ENCODE assay signal across 9 cellular contexts in genomic region chr2:102166189-102166845, GRCh38. TPM values are rescaled to one million over a fixed set of nuclear protein-coding genes. Genes with fewer than 3 reads are reported as not detected.
DNase-seq lines count a peak whose midpoint lies in the region; ATAC-seq and TF ChIP-seq lines count a peak whose summit lies in the region.
"Had no signal": no experiment of that assay in that cellular context is flagged by ENCODE, and none has a peak within 500 bp of the region (broad histone marks: within the 10 kb centered on the region; RNA-seq: fewer than 3 reads in every experiment).

No MANE protein-coding gene starts in this region.

- intact Hi-C loops in Calu3 (cut with micrococcal nuclease; ENCODE audit: unreplicated experiment) (loop anchor here (1.0 to 5.0 kb wide), 2 partner anchors 146 to 284 kb away; no protein-coding TSS in a partner anchor), esophagus muscularis mucosa (cut with DNase I) (loop anchor here (2.0 kb wide), 1 partner anchor 146 kb away; no protein-coding TSS in a partner anchor)

- no peaks in the 10 kb centered on the region for H3K27me3 ChIP-seq in esophagus muscularis mucosa

- DNase-seq in Calu3 (peak; percentile 34), OCI-M1 (lab: John Stamatoyannopoulos, UW) (peak; percentile 53), esophagus muscularis mucosa (ENCODE audit: extremely low spot score) (no peak), omental fat pad (ENCODE audit: low spot score) (no peak), HPDE6-E6E7 (ENCODE audit: extremely low spot score) (no peak), 8988T (no peak), activated gamma-delta T cell (lab: John Stamatoyannopoulos, UW) (no peak)
- no peak for DNase-seq in stimulated activated effector memory CD8-positive, alpha-beta T cell treated with anti-CD3 and anti-CD28 coated beads, Interleukin-12 subunit alpha, Interleukin-12 subunit beta, amount 100 ng/mL, for 72 hours (ENCODE audit: low spot score in 2 of 2)

- H3K27ac Mint-ChIP-seq in Calu3 (ENCODE audit: unreplicated experiment) = no peak overlapping the region
- no peak overlapping the region for H3K27ac Mint-ChIP-seq in stimulated activated effector memory CD8-positive, alpha-beta T cell treated with anti-CD3 and anti-CD28 coated beads, Interleukin-12 subunit alpha, Interleukin-12 subunit beta, amount 100 ng/mL, for 72 hours

- TF ChIP-seq EP300 in esophagus muscularis mucosa (IDR thresholded peaks at IDR 0.05) = no peak

- no TSS peak for BruUV-seq in Calu3 (replicated peaks; lab: Mats Ljungman, UMichigan)

- no peaks in the 10 kb centered on the region for H3K4me1 Mint-ChIP-seq in Calu3 (ENCODE audit: low read depth, unreplicated experiment)
- H3K4me1 Mint-ChIP-seq in stimulated activated effector memory CD8-positive, alpha-beta T cell treated with anti-CD3 and anti-CD28 coated beads, Interleukin-12 subunit alpha, Interleukin-12 subunit beta, amount 100 ng/mL, for 72 hours = no peaks in the 10 kb centered on the region

- H3K27ac ChIP-seq in esophagus muscularis mucosa (replicated peaks in 1 of 4) = no peak overlapping the region

- no peaks in the 10 kb centered on the region for H3K27me3 Mint-ChIP-seq in Calu3 (ENCODE audit: unreplicated experiment)

- H3K4me3 Mint-ChIP-seq in Calu3 (ENCODE audit: low read depth, unreplicated experiment) = no peak overlapping the region
- no peak overlapping the region for H3K4me3 Mint-ChIP-seq in stimulated activated effector memory CD8-positive, alpha-beta T cell treated with anti-CD3 and anti-CD28 coated beads, Interleukin-12 subunit alpha, Interleukin-12 subunit beta, amount 100 ng/mL, for 72 hours

- no peak for TF ChIP-seq POLR2A in esophagus muscularis mucosa (IDR thresholded peaks at IDR 0.05; ENCODE audit: low read depth)

- H3K9me3 Mint-ChIP-seq in Calu3 (ENCODE audit: low read depth, unreplicated experiment) = no peaks in the 10 kb centered on the region
- H3K9me3 Mint-ChIP-seq in stimulated activated effector memory CD8-positive, alpha-beta T cell treated with anti-CD3 and anti-CD28 coated beads, Interleukin-12 subunit alpha, Interleukin-12 subunit beta, amount 100 ng/mL, for 72 hours = no peaks in the 10 kb centered on the region

- no peak overlapping the region for H3K4me3 ChIP-seq in esophagus muscularis mucosa

- H3K9me3 ChIP-seq in esophagus muscularis mucosa = no peaks in the 10 kb centered on the region

- H3K4me1 ChIP-seq in esophagus muscularis mucosa = peaks cover 0 to 10% (median 3%) of the 10 kb centered on the region in 4 donors

- TF ChIP-seq CTCF in Calu3 (IDR thresholded peaks at IDR 0.05; ENCODE audit: unreplicated experiment) (peak; percentile 33), esophagus muscularis mucosa (IDR thresholded peaks at IDR 0.05) (peak; percentile 42 to 67 (median 65)), omental fat pad (IDR thresholded peaks at IDR 0.05) (no peak)

- WGBS in esophagus muscularis mucosa = 31% methylated on average over 4 of the region's 4 CpGs

- CTCF ChIA-PET in Calu3 (lab: Charles Lee) = interaction anchor here (0.6 to 2.4 kb wide), 12 partner anchors 21 to 282 kb away, joined by 3 to 27 read pairs (median 6); partner anchors contain the start of genes IL1R1 and IL1RL2

- peak; percentile 85 for ATAC-seq in omental fat pad (ENCODE audit: low FRiP score)
- ATAC-seq in stimulated activated effector memory CD8-positive, alpha-beta T cell treated with anti-CD3 and anti-CD28 coated beads, Interleukin-12 subunit alpha, Interleukin-12 subunit beta, amount 100 ng/mL, for 72 hours = no peak

- peaks cover 0 to 41% (median 29%) of the 10 kb centered on the region in 4 donors for H3K36me3 ChIP-seq in esophagus muscularis mucosa

- H3K36me3 Mint-ChIP-seq in Calu3 (ENCODE audit: insufficient read depth, unreplicated experiment) = peaks cover 3% of the 10 kb centered on the region
- peaks cover 5% of the 10 kb centered on the region for H3K36me3 Mint-ChIP-seq in stimulated activated effector memory CD8-positive, alpha-beta T cell treated with anti-CD3 and anti-CD28 coated beads, Interleukin-12 subunit alpha, Interleukin-12 subunit beta, amount 100 ng/mL, for 72 hours

RNA-seq across cellular contexts. Expression of gene IL1RL2, which starts 20.5 kb away (rescaled TPM):
- total RNA-seq in Calu3 (2022) = 0.68 and 0.73 TPM in 2 replicates
- under 1 TPM in 3 of 4 donors, not detected in 1; 0.19 to 0.92 (median 0.66) TPM for total RNA-seq in esophagus muscularis mucosa
- 1 to 10 TPM in 3 of 4 donors, under 1 TPM in 1; 0.31 to 5.3 (median 2.1) TPM for total RNA-seq in omental fat pad
- total RNA-seq: T-helper 2 cell treated with Interferon-gamma antibody and Interleukin-4, amounts not matched to agents 100 ng/mL and 5 ng/mL, for 36 hours had no signal

RNA-seq across cellular contexts. Expression of gene IL1R1, which starts 23.8 kb away (rescaled TPM):
- total RNA-seq in Calu3 (2022) (6.2 and 8.7 TPM in 2 replicates), esophagus muscularis mucosa (100 to 1,000 TPM in 1 of 4 donors, 10 to 100 TPM in 3; 41.5 to 157 (median 56.6) TPM), omental fat pad (100 to 1,000 TPM; 167 to 541 (median 270) TPM)

Comparison
In these comparisons a context has a peak if more than half of its experiments do, and no peak if none do; other contexts are left out.
1. DNase-seq: peak in Calu3 (single experiment) and OCI-M1 (single experiment); none in esophagus muscularis mucosa (single experiment), omental fat pad (single experiment), HPDE6-E6E7 (single experiment), 8988T (single experiment), stimulated activated effector memory CD8-positive, alpha-beta T cell treated with anti-CD3 and anti-CD28 coated beads, Interleukin-12 subunit alpha, Interleukin-12 subunit beta, amount 100 ng/mL, for 72 hours (0 of 2) and activated gamma-delta T cell (single experiment).
2. CTCF ChIP-seq: peak in Calu3 (single experiment) and esophagus muscularis mucosa (3 of 3); none in omental fat pad (0 of 3).